8 cellular contexts compared by ENCODE assay signal in the genomic region with DNA sequence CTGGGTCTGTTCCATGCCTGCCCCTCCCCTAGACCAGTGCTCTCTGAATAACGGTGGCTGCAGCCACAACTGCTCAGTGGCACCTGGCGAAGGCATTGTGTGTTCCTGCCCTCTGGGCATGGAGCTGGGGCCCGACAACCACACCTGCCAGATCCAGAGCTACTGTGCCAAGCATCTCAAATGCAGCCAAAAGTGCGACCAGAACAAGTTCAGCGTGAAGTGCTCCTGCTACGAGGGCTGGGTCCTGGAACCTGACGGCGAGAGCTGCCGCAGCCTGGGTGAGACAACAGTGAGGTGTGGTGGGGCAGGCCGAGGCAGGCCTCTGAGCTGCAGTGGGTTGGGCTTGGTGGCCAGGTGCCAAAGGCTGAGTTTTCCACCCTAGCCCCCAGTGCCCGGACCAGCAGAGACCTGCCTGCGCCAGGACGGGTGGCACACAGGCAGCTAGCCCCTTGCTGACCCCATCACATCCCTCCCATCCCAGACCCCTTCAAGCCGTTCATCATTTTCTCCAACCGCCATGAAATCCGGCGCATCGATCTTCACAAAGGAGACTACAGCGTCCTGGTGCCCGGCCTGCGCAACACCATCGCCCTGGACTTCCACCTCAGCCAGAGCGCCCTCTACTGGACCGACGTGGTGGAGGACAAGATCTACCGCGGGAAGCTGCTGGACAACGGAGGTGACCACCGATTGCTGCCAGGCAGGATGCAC. TPM values are rescaled to one million over a fixed set of nuclear protein-coding genes. Genes with fewer than 3 reads are reported as not detected.
A peak's percentile ranks its signal among the peaks of the same experiment; 100 is the strongest.
DNase-seq lines count a peak whose midpoint lies in the region; ATAC-seq and TF ChIP-seq lines count a peak whose summit lies in the region.

No MANE protein-coding gene starts in this region.

- no peak overlapping the region for H3K4me3 Mint-ChIP-seq in naive thymus-derived CD4-positive, alpha-beta T cell

- H3K4me3 ChIP-seq in A673 (ENCODE audit: low read depth, low read length, poor library complexity, severe bottlenecking): no peak overlapping the region
- no peak overlapping the region for H3K4me3 ChIP-seq in H7 (ENCODE audit: insufficient read depth, low read depth, low read length)
- H3K4me3 ChIP-seq in naive thymus-derived CD4-positive, alpha-beta T cell (ENCODE audit: low read length): no peak overlapping the region
- H3K4me3 ChIP-seq in tibial nerve: no peak overlapping the region

- ATAC-seq in esophagus mucosa (peak; percentile 90), HG02623 (IDR thresholded peaks at IDR 0.05; ENCODE audit: unreplicated experiment) (no peak)
- ATAC-seq in naive thymus-derived CD4-positive, alpha-beta T cell: peak; percentile 63

- no peak overlapping the region for H3K27ac ChIP-seq in A673 (ENCODE audit: low read depth, low read length, poor library complexity, severe bottlenecking)
- no peak overlapping the region for H3K27ac ChIP-seq in naive thymus-derived CD4-positive, alpha-beta T cell (ENCODE audit: low read depth, low read length)
- H3K27ac ChIP-seq in tibial nerve: peak overlapping the region in 3 of 4 donors; percentile 5 to 53 (median 23)

- intact Hi-C loops in A673 (cut with micrococcal nuclease; ENCODE audit: unreplicated experiment): no loop called here
- intact Hi-C loops in naive thymus-derived CD4-positive, alpha-beta T cell (cut with micrococcal nuclease): no loop called here

- POLR2A ChIA-PET in A673 (lab: Charles Lee; ENCODE audit: low non-redundant PET): no interaction called here
- POLR2A ChIA-PET in naive thymus-derived CD4-positive, alpha-beta T cell (lab: Charles Lee): no interaction called here

- TF ChIP-seq POLR2A in tibial nerve (IDR thresholded peaks at IDR 0.05): no peak

- no peaks in the 10 kb centered on the region for H3K9me3 Mint-ChIP-seq in naive thymus-derived CD4-positive, alpha-beta T cell

- peak overlapping the region in 1 of 9 donors; percentile 46 for H3K27ac Mint-ChIP-seq in naive thymus-derived CD4-positive, alpha-beta T cell

- H3K36me3 ChIP-seq in A673 (ENCODE audit: insufficient read depth, low read length, poor library complexity, severe bottlenecking) (peaks cover 8% of the 10 kb centered on the region), H7 (replicated peaks; ENCODE audit: control insufficient read depth, insufficient read depth, low read length) (peaks cover 54% of the 10 kb centered on the region), tibial nerve (peaks cover 0 to 100% (median 27%) of the 10 kb centered on the region in 3 donors)
- H3K36me3 ChIP-seq in naive thymus-derived CD4-positive, alpha-beta T cell (ENCODE audit: control insufficient read depth in 2 of 3, insufficient read depth in 3 of 3, low read length in 3 of 3): no peaks in the 10 kb centered on the region

- WGBS in tibial nerve, 2 donors: 48 to 51% methylated on average over 27 to 29 of the region's 29 CpGs

- DNase-seq in A673 (ENCODE audit: low spot score) (peak; percentile 65), H7 (peak; percentile 96), NCI-H69 (lab: John Stamatoyannopoulos, UW) (peak; percentile 93), tibial nerve (ENCODE audit: low spot score in 2 of 2) (peak; percentile 89 to 95)
- peak; percentile 41 for DNase-seq in activated CD8-positive, alpha-beta memory T cell treated with anti-CD3 and anti-CD28 coated beads, Interleukin-2, amount 50 U/mL, for 4 hours
- peak in 4 of 9 donors; percentile 13 to 66 (median 26) for DNase-seq in naive thymus-derived CD4-positive, alpha-beta T cell

- TF ChIP-seq CTCF in A673 (conservative IDR thresholded peaks at IDR 0.05; ENCODE audit: low read depth, low read length) (peak; percentile 90), tibial nerve (IDR thresholded peaks at IDR 0.05) (peak; percentile 62 to 95 (median 89))

- no peaks in the 10 kb centered on the region for H3K9me3 ChIP-seq in A673 (ENCODE audit: low read depth, low read length, poor library complexity, severe bottlenecking)
- H3K9me3 ChIP-seq in naive thymus-derived CD4-positive, alpha-beta T cell (ENCODE audit: control insufficient read depth in 2 of 3, low read length in 3 of 3): no peaks in the 10 kb centered on the region
- H3K9me3 ChIP-seq in tibial nerve: no peaks in the 10 kb centered on the region

- no TSS peak for BruUV-seq in A673 (replicated peaks; lab: Mats Ljungman, UMichigan)

- CTCF ChIA-PET in A673 (lab: Charles Lee): interaction anchor here (0.5 to 1.5 kb wide), 8 partner anchors 12 to 280 kb away, joined by 3 to 6 read pairs (median 3); partner anchors contain the start of genes INHBE and LRP1
- CTCF ChIA-PET in naive thymus-derived CD4-positive, alpha-beta T cell (lab: Charles Lee): interaction anchor here (0.6 to 6.7 kb wide), 4 partner anchors 11 to 500 kb away, joined by 3 to 34 read pairs (median 5); no protein-coding TSS in a partner anchor

- TF ChIP-seq EP300 in tibial nerve (IDR thresholded peaks at IDR 0.05): peak in 1 of 2 donors; percentile 60

- no peaks in the 10 kb centered on the region for H3K27me3 Mint-ChIP-seq in naive thymus-derived CD4-positive, alpha-beta T cell

- H3K4me1 ChIP-seq in A673 (ENCODE audit: insufficient read depth, low read length, poor library complexity, severe bottlenecking) (no peaks in the 10 kb centered on the region), tibial nerve (peaks cover 0 to 51% (median 0%) of the 10 kb centered on the region in 4 donors)
- no peaks in the 10 kb centered on the region for H3K4me1 ChIP-seq in naive thymus-derived CD4-positive, alpha-beta T cell (ENCODE audit: control insufficient read depth in 2 of 2, insufficient read depth in 2 of 2, low read length in 2 of 2)

- peaks cover 0 to 13% (median 0%) of the 10 kb centered on the region in 5 donors for H3K36me3 Mint-ChIP-seq in naive thymus-derived CD4-positive, alpha-beta T cell

- H3K27me3 ChIP-seq in A673 (replicated peaks; ENCODE audit: insufficient read depth, low read depth, low read length, poor library complexity) (no peaks in the 10 kb centered on the region), H7 (ENCODE audit: control insufficient read depth, insufficient read depth, low read length) (no peaks in the 10 kb centered on the region), tibial nerve (no peaks in the 10 kb centered on the region)
- no peaks in the 10 kb centered on the region for H3K27me3 ChIP-seq in naive thymus-derived CD4-positive, alpha-beta T cell (ENCODE audit: control insufficient read depth in 2 of 2, insufficient read depth in 2 of 2, low read length in 2 of 2)

- H3K4me1 Mint-ChIP-seq in naive thymus-derived CD4-positive, alpha-beta T cell: peaks cover 0 to 6% (median 0%) of the 10 kb centered on the region in 7 donors

RNA-seq across cellular contexts. Expression of gene LRP1-AS, which starts 28.2 kb away (rescaled TPM):
- not detected in 2 replicates for total RNA-seq in A673 (2021)
- not detected in 2 replicates for total RNA-seq in H7 (2014; rRNA removed; shearing (Covaris generic))
- total RNA-seq in esophagus mucosa: not detected
- total RNA-seq in naive thymus-derived CD4-positive, alpha-beta T cell: not detected
- not detected for polyA plus RNA-seq in naive thymus-derived CD4-positive, alpha-beta T cell
- not detected for total RNA-seq in tibial nerve

RNA-seq across cellular contexts. Expression of gene NXPH4, which starts 41.0 kb away (rescaled TPM):
- total RNA-seq in A673 (2021) (4.8 and 6.0 TPM in 2 replicates), esophagus mucosa (6.7 TPM), tibial nerve (1 to 10 TPM in 1 of 4 donors, not detected in 3; 4.2 TPM)
- total RNA-seq in H7 (2014; rRNA removed; shearing (Covaris generic)): 0.74 and 2.2 TPM in 2 replicates
- under 1 TPM in 1 of 5 experiments, not detected in 4; 0.31 TPM for total RNA-seq in naive thymus-derived CD4-positive, alpha-beta T cell
- not detected for polyA plus RNA-seq in naive thymus-derived CD4-positive, alpha-beta T cell

RNA-seq across cellular contexts. Expression of gene LRP1, which starts 47.3 kb away (rescaled TPM):
- total RNA-seq in A673 (2021) (31.0 and 43.6 TPM in 2 replicates), esophagus mucosa (74.0 TPM), tibial nerve (100 to 1,000 TPM; 410 to 653 (median 527) TPM)
- 17.3 and 23.9 TPM in 2 replicates for total RNA-seq in H7 (2014; rRNA removed; shearing (Covaris generic))
- total RNA-seq in naive thymus-derived CD4-positive, alpha-beta T cell: 100 to 1,000 TPM in 1 of 5 experiments, 10 to 100 TPM in 3, under 1 TPM in 1; 0.58 to 119 (median 14.8) TPM
- 1 to 10 TPM in 1 of 2 donors, under 1 TPM in 1; 0.72 to 1.2 TPM for polyA plus RNA-seq in naive thymus-derived CD4-positive, alpha-beta T cell

RNA-seq across cellular contexts. Expression of gene SHMT2, which starts 53.9 kb away (rescaled TPM):
- 274 and 310 TPM in 2 replicates for total RNA-seq in A673 (2021)
- 355 and 399 TPM in 2 replicates for total RNA-seq in H7 (2014; rRNA removed; shearing (Covaris generic))
- total RNA-seq in esophagus mucosa: 126 TPM
- total RNA-seq in naive thymus-derived CD4-positive, alpha-beta T cell: 100 to 1,000 TPM in 1 of 5 experiments, 10 to 100 TPM in 4; 21.7 to 175 (median 36.1) TPM
- 10 to 100 TPM; 29.7 to 40.4 TPM for polyA plus RNA-seq in naive thymus-derived CD4-positive, alpha-beta T cell
- 10 to 100 TPM; 18.4 to 77.3 (median 32.6) TPM for total RNA-seq in tibial nerve

Comparison
In these comparisons a context has a peak if more than half of its experiments do, and no peak if none do; other contexts are left out.
1. H3K27ac ChIP-seq: peak in tibial nerve (3 of 4); none in A673 (single experiment) and naive thymus-derived CD4-positive, alpha-beta T cell (single experiment).